Comparison of ENCODE assay signal across 8 cellular contexts in genomic region chr1:110619412-110620249, GRCh38.
DNase-seq lines count a peak whose midpoint lies in the region; ATAC-seq and TF ChIP-seq lines count a peak whose summit lies in the region.

No MANE protein-coding gene starts in this region.

- H3K4me3 ChIP-seq in astrocyte of the cerebellum (ENCODE audit: low read depth, low read length) (no peak overlapping the region), skeletal muscle cell (ENCODE audit: low read depth, low read length) (no peak overlapping the region)

- TF ChIP-seq CTCF in astrocyte of the cerebellum (IDR thresholded peaks at IDR 0.05; ENCODE audit: low read depth, low read length, missing control alignments) = peak; percentile 79

- peak; percentile 46 for DNase-seq in NCI-H1436 (lab: John Stamatoyannopoulos, UW)
- DNase-seq in NCI-H1436 treated with DMSO at 0.1 percent for 48 hours (lab: John Stamatoyannopoulos, UW) = no peak
- peak; percentile 78 for DNase-seq in NCI-H1694 treated with DMSO at 0.1 percent for 48 hours (lab: John Stamatoyannopoulos, UW)
- DNase-seq in T-helper 9 cell = peak; percentile 91
- DNase-seq in astrocyte of the cerebellum (ENCODE audit: low read depth) = no peak
- peak; percentile 65 to 74 for DNase-seq in hippocampal formation (lab: John Stamatoyannopoulos, UW)
- DNase-seq in skeletal muscle cell (ENCODE audit: low read depth) = peak; percentile 8

- in situ Hi-C loops in astrocyte of the cerebellum (cut with HindIII; ENCODE audit: low sequenced_read_pairs) = no loop called here

- peak; percentile 74 for ATAC-seq in HG02938 (IDR thresholded peaks at IDR 0.05; ENCODE audit: unreplicated experiment)

Comparison
In these comparisons a context has a peak if more than half of its experiments do, and no peak if none do; other contexts are left out.
1. DNase-seq: peak in NCI-H1436 (single experiment), NCI-H1694 treated with DMSO at 0.1 percent for 48 hours (single experiment), T-helper 9 cell (single experiment), hippocampal formation (2 of 2) and skeletal muscle cell (single experiment); none in NCI-H1436 treated with DMSO at 0.1 percent for 48 hours (single experiment) and astrocyte of the cerebellum (single experiment).